In the genomic region with DNA sequence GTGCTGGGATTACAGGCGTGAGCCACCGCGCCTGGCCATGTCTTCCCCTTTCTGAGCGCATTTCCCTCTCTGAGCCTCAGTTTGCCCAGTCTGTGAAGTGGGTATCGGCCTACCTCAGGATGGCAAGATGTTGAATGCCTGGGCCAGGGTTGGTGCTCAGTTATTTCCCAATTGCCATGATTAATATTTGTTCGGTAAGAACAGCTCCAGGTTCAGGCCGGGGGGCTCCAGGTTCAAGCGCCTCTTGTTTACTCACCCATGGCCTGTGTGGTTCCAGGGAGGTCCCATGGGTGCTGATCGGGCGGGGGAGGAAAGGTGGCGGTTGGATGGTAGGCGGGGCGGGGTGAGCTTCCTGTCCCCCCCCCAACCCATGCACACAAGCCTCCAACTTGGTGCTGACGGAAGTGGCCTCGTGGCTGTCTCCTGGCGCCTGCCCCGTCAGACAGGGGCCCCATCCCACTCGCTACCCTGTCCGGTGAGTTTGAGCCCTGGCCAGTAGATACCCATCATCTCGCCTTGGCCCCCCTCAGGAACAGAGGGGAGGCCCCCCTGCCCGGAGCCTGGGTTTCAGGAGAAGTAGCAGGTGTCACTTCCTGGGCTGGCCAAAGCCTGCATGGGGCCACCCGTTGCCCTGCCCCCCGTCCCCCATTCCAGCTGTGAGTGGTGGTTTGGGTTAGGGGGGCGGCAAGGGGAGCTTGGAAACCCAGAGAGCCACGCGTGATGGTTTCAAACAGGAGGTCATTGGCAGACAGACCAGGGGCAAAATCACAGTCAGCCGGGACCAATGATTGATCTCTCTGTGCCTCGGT, we compare ENCODE assay signal across 1 cellular context.
TF ChIP-seq lines count a peak whose summit lies in the region.

A gene with protein sequence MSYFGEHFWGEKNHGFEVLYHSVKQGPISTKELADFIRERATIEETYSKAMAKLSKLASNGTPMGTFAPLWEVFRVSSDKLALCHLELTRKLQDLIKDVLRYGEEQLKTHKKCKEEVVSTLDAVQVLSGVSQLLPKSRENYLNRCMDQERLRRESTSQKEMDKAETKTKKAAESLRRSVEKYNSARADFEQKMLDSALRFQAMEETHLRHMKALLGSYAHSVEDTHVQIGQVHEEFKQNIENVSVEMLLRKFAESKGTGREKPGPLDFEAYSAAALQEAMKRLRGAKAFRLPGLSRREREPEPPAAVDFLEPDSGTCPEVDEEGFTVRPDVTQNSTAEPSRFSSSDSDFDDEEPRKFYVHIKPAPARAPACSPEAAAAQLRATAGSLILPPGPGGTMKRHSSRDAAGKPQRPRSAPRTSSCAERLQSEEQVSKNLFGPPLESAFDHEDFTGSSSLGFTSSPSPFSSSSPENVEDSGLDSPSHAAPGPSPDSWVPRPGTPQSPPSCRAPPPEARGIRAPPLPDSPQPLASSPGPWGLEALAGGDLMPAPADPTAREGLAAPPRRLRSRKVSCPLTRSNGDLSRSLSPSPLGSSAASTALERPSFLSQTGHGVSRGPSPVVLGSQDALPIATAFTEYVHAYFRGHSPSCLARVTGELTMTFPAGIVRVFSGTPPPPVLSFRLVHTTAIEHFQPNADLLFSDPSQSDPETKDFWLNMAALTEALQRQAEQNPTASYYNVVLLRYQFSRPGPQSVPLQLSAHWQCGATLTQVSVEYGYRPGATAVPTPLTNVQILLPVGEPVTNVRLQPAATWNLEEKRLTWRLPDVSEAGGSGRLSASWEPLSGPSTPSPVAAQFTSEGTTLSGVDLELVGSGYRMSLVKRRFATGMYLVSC (plus strand): TSS at position 375 of the 809 bp plus-strand sequence. CDS start 3,688 bp downstream, outside the sequence.

TF ChIP-seq in K562, 482 proteins besides CTCF, POLR2A, EP300 and RAD21 (continued from another document and continues in another):
- TF ChIP-seq, protein P1, sequence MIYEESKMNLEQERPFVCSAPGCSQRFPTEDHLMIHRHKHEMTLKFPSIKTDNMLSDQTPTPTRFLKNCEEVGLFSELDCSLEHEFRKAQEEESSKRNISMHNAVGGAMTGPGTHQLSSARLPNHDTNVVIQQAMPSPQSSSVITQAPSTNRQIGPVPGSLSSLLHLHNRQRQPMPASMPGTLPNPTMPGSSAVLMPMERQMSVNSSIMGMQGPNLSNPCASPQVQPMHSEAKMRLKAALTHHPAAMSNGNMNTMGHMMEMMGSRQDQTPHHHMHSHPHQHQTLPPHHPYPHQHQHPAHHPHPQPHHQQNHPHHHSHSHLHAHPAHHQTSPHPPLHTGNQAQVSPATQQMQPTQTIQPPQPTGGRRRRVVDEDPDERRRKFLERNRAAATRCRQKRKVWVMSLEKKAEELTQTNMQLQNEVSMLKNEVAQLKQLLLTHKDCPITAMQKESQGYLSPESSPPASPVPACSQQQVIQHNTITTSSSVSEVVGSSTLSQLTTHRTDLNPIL (CRISPR knock-in tag; IDR thresholded peaks at IDR 0.05) = no peak
- TF ChIP-seq, protein P2, sequence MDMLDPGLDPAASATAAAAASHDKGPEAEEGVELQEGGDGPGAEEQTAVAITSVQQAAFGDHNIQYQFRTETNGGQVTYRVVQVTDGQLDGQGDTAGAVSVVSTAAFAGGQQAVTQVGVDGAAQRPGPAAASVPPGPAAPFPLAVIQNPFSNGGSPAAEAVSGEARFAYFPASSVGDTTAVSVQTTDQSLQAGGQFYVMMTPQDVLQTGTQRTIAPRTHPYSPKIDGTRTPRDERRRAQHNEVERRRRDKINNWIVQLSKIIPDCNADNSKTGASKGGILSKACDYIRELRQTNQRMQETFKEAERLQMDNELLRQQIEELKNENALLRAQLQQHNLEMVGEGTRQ (CRISPR knock-in tag; IDR thresholded peaks at IDR 0.05) = no peak
- peak; percentile 38; the same call in 1 of the 2 replicates for TF ChIP-seq EHMT2 (IDR thresholded peaks at IDR 0.05)
- TF ChIP-seq SMARCC2 (IDR thresholded peaks at IDR 0.05; ENCODE audit: low read depth) = no peak; the same call in 1 of the 2 replicates
- no peak for TF ChIP-seq BACH1 (tag; IDR thresholded peaks at IDR 0.05)
- no peak for TF ChIP-seq TEAD1 (CRISPR knock-in tag; IDR thresholded peaks at IDR 0.05)
- TF ChIP-seq EZH2 (IDR thresholded peaks at IDR 0.05; ENCODE audit: borderline replicate concordance, low read depth, low read length) = no peak
- no peak for TF ChIP-seq ZNF23 (CRISPR knock-in tag; IDR thresholded peaks at IDR 0.05)
- TF ChIP-seq, protein P3, sequence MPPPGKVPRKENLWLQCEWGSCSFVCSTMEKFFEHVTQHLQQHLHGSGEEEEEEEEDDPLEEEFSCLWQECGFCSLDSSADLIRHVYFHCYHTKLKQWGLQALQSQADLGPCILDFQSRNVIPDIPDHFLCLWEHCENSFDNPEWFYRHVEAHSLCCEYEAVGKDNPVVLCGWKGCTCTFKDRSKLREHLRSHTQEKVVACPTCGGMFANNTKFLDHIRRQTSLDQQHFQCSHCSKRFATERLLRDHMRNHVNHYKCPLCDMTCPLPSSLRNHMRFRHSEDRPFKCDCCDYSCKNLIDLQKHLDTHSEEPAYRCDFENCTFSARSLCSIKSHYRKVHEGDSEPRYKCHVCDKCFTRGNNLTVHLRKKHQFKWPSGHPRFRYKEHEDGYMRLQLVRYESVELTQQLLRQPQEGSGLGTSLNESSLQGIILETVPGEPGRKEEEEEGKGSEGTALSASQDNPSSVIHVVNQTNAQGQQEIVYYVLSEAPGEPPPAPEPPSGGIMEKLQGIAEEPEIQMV (tag; conservative IDR thresholded peaks at IDR 0.05; ENCODE audit: low read depth) = no peak
- TF ChIP-seq, protein P4, sequence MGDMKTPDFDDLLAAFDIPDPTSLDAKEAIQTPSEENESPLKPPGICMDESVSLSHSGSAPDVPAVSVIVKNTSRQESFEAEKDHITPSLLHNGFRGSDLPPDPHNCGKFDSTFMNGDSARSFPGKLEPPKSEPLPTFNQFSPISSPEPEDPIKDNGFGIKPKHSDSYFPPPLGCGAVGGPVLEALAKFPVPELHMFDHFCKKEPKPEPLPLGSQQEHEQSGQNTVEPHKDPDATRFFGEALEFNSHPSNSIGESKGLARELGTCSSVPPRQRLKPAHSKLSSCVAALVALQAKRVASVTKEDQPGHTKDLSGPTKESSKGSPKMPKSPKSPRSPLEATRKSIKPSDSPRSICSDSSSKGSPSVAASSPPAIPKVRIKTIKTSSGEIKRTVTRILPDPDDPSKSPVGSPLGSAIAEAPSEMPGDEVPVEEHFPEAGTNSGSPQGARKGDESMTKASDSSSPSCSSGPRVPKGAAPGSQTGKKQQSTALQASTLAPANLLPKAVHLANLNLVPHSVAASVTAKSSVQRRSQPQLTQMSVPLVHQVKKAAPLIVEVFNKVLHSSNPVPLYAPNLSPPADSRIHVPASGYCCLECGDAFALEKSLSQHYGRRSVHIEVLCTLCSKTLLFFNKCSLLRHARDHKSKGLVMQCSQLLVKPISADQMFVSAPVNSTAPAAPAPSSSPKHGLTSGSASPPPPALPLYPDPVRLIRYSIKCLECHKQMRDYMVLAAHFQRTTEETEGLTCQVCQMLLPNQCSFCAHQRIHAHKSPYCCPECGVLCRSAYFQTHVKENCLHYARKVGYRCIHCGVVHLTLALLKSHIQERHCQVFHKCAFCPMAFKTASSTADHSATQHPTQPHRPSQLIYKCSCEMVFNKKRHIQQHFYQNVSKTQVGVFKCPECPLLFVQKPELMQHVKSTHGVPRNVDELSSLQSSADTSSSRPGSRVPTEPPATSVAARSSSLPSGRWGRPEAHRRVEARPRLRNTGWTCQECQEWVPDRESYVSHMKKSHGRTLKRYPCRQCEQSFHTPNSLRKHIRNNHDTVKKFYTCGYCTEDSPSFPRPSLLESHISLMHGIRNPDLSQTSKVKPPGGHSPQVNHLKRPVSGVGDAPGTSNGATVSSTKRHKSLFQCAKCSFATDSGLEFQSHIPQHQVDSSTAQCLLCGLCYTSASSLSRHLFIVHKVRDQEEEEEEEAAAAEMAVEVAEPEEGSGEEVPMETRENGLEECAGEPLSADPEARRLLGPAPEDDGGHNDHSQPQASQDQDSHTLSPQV (IDR thresholded peaks at IDR 0.05) = peak; percentile 90
- no peak for TF ChIP-seq TSC22D4 (tag; IDR thresholded peaks at IDR 0.05)
- TF ChIP-seq ZBED1 (IDR thresholded peaks at IDR 0.05) = 0 out of 2 replicates have a peak, but pooled peaks have one; percentile 57
- peak; percentile 97 for TF ChIP-seq BRD9 (IDR thresholded peaks at IDR 0.05; ENCODE audit: low read depth, partially characterized antibody)
- TF ChIP-seq TGIF2 (CRISPR knock-in tag; IDR thresholded peaks at IDR 0.05) = no peak
- TF ChIP-seq ZNF124 (CRISPR knock-in tag; IDR thresholded peaks at IDR 0.05) = no peak
- no peak for TF ChIP-seq MEIS2 (IDR thresholded peaks at IDR 0.05; ENCODE audit: partially characterized antibody)
- peak; percentile 97 for TF ChIP-seq ADNP (tag; IDR thresholded peaks at IDR 0.05)
- TF ChIP-seq ETV5 (CRISPR knock-in tag; IDR thresholded peaks at IDR 0.05; ENCODE audit: low read depth) = peak; percentile 86
- TF ChIP-seq POU5F1 (IDR thresholded peaks at IDR 0.05; ENCODE audit: borderline replicate concordance, low read depth, low read length, partially characterized antibody) = no peak
- TF ChIP-seq, protein P5, sequence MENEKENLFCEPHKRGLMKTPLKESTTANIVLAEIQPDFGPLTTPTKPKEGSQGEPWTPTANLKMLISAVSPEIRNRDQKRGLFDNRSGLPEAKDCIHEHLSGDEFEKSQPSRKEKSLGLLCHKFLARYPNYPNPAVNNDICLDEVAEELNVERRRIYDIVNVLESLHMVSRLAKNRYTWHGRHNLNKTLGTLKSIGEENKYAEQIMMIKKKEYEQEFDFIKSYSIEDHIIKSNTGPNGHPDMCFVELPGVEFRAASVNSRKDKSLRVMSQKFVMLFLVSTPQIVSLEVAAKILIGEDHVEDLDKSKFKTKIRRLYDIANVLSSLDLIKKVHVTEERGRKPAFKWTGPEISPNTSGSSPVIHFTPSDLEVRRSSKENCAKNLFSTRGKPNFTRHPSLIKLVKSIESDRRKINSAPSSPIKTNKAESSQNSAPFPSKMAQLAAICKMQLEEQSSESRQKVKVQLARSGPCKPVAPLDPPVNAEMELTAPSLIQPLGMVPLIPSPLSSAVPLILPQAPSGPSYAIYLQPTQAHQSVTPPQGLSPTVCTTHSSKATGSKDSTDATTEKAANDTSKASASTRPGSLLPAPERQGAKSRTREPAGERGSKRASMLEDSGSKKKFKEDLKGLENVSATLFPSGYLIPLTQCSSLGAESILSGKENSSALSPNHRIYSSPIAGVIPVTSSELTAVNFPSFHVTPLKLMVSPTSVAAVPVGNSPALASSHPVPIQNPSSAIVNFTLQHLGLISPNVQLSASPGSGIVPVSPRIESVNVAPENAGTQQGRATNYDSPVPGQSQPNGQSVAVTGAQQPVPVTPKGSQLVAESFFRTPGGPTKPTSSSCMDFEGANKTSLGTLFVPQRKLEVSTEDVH (IDR thresholded peaks at IDR 0.05; ENCODE audit: low read depth, partially characterized antibody) = peak; percentile 36
- TF ChIP-seq GATA2 (CRISPR knock-in tag; IDR thresholded peaks at IDR 0.05) = no peak
- TF ChIP-seq ZKSCAN1 (IDR thresholded peaks at IDR 0.05; ENCODE audit: low read depth, low read length) = no peak
- TF ChIP-seq, protein P6, sequence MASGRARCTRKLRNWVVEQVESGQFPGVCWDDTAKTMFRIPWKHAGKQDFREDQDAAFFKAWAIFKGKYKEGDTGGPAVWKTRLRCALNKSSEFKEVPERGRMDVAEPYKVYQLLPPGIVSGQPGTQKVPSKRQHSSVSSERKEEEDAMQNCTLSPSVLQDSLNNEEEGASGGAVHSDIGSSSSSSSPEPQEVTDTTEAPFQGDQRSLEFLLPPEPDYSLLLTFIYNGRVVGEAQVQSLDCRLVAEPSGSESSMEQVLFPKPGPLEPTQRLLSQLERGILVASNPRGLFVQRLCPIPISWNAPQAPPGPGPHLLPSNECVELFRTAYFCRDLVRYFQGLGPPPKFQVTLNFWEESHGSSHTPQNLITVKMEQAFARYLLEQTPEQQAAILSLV (tag; IDR thresholded peaks at IDR 0.05) = no peak
- peak; percentile 63; the same call in 1 of the 2 replicates for TF ChIP-seq CTBP1 (IDR thresholded peaks at IDR 0.05; ENCODE audit: borderline replicate concordance)
- TF ChIP-seq, protein P7, sequence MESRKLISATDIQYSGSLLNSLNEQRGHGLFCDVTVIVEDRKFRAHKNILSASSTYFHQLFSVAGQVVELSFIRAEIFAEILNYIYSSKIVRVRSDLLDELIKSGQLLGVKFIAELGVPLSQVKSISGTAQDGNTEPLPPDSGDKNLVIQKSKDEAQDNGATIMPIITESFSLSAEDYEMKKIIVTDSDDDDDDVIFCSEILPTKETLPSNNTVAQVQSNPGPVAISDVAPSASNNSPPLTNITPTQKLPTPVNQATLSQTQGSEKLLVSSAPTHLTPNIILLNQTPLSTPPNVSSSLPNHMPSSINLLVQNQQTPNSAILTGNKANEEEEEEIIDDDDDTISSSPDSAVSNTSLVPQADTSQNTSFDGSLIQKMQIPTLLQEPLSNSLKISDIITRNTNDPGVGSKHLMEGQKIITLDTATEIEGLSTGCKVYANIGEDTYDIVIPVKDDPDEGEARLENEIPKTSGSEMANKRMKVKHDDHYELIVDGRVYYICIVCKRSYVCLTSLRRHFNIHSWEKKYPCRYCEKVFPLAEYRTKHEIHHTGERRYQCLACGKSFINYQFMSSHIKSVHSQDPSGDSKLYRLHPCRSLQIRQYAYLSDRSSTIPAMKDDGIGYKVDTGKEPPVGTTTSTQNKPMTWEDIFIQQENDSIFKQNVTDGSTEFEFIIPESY (CRISPR knock-in tag; IDR thresholded peaks at IDR 0.05) = peak; percentile 88
- TF ChIP-seq, protein P8, sequence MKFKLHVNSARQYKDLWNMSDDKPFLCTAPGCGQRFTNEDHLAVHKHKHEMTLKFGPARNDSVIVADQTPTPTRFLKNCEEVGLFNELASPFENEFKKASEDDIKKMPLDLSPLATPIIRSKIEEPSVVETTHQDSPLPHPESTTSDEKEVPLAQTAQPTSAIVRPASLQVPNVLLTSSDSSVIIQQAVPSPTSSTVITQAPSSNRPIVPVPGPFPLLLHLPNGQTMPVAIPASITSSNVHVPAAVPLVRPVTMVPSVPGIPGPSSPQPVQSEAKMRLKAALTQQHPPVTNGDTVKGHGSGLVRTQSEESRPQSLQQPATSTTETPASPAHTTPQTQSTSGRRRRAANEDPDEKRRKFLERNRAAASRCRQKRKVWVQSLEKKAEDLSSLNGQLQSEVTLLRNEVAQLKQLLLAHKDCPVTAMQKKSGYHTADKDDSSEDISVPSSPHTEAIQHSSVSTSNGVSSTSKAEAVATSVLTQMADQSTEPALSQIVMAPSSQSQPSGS (CRISPR knock-in tag; IDR thresholded peaks at IDR 0.05) = no peak
- TF ChIP-seq, protein P9, sequence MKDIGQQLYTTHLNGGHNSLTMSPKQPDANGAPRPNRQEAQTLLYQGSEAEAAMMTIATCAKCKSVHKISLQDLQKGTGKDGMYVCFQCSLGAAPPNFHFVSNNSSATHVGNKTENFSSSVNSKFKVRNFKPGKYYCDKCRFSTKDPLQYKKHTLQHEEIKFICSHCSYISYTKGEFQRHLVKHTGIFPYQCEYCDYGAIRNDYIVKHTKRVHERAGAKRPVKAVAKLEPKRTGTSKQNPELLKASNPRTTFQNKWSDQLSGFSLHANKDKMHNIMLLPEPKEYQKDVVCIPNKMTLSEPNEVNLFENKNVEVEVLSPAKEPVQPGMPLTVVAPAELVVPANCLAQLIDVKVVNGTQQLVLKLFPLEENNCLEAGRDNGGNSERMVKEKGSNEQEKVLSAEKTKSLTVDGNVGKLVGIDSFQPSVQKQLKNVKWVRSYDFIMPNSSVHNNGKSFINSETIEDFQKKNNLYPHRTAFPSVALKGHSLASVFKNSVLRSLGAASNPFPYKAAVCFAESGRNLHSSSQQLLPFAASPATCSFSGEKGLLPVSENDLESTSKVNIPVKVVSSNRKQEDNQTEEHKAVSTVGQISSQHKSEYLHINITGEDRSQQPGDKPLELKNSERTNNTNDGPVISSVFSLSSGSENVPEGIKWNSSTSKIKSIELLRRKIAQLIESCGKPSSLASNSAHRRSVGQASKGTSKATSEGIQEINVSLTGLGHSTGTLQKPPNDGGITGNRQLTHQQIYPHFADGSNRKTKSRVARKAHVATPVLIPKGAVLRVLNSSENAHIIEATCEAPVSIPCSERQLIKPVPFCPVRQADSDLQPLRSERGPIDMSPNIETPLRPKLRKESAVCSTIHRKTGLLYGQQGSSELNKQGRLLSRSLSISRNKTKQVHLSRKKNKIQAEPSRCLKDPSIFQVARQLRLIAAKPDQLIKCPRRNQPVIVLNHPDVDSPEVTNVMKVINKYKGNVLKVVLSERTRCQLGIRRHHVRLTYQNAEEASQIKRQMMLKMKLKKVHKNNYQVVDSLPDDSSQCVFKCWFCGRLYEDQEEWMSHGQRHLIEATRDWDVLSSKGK (CRISPR knock-in tag; IDR thresholded peaks at IDR 0.05) = no peak
